1 cellular context compared by ENCODE assay signal in the genomic region with DNA sequence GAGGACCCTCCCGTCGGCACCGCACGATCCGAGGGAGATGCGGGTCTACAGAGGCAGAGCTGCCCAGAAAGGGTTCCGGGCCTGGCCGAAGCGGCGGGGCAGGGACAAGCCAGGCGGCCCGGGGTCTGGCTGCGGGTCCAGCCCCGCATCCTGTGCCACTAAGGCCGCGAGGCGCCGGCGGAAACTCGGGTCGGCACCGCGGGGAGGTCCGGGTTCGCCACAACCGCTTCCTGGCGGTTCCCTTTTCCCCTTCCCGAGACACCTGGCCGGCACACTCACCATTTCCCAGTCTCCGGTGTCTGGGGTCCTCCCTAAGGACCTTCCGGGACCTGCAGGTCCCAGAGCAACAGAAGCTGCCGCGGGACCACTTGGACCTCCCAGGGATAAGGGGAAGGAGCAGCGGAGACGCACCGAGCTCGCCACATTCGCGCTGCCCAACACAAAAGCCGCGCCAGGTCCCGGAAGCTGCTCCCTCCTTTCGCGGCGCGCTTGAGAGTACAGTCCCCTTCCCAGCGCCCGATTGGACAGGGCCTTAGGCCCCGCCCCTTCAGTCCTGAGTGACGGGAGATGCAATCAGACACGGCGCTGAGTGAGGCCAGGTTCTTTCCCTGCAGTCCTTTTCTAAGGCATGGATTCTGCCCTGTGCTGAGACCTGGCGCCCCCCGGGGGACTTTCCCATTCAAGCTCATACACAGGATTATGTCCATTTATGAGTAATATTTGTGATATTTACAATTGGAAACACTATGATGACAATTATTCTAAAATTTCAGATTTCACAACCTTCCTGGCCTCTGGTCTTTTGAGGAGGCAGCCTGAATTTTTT.
TF ChIP-seq lines count a peak whose summit lies in the region.

TSS of gene ZNF670 (minus strand) at position 497 of the 826 bp plus-strand sequence. CDS start at position 282, 215 bp downstream.

TF ChIP-seq in HEK293, 187 proteins besides CTCF, POLR2A, EP300 and RAD21 (continued from another document):
- TF ChIP-seq ZNF362 (tag by site-specific recombination; IDR thresholded peaks at IDR 0.05) = no peak
- TF ChIP-seq ZNF571 (tag by site-specific recombination; IDR thresholded peaks at IDR 0.05) = no peak
- 0 out of 2 replicates have a peak, but pooled peaks have one; percentile 10 for TF ChIP-seq ZBTB48 (tag by site-specific recombination; IDR thresholded peaks at IDR 0.05)
- peak; percentile 80 for TF ChIP-seq ZNF335 (tag by site-specific recombination; conservative IDR thresholded peaks at IDR 0.05)
- no peak for TF ChIP-seq ZNF621 (tag by site-specific recombination; IDR thresholded peaks at IDR 0.05)
- TF ChIP-seq, protein P1, sequence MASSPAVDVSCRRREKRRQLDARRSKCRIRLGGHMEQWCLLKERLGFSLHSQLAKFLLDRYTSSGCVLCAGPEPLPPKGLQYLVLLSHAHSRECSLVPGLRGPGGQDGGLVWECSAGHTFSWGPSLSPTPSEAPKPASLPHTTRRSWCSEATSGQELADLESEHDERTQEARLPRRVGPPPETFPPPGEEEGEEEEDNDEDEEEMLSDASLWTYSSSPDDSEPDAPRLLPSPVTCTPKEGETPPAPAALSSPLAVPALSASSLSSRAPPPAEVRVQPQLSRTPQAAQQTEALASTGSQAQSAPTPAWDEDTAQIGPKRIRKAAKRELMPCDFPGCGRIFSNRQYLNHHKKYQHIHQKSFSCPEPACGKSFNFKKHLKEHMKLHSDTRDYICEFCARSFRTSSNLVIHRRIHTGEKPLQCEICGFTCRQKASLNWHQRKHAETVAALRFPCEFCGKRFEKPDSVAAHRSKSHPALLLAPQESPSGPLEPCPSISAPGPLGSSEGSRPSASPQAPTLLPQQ (tag by site-specific recombination; IDR thresholded peaks at IDR 0.05) = no peak
- TF ChIP-seq MZF1 (tag by site-specific recombination; IDR thresholded peaks at IDR 0.05; ENCODE audit: borderline replicate concordance) = no peak
- TF ChIP-seq, protein P2, sequence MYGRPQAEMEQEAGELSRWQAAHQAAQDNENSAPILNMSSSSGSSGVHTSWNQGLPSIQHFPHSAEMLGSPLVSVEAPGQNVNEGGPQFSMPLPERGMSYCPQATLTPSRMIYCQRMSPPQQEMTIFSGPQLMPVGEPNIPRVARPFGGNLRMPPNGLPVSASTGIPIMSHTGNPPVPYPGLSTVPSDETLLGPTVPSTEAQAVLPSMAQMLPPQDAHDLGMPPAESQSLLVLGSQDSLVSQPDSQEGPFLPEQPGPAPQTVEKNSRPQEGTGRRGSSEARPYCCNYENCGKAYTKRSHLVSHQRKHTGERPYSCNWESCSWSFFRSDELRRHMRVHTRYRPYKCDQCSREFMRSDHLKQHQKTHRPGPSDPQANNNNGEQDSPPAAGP (tag by site-specific recombination; IDR thresholded peaks at IDR 0.05) = no peak
- no peak for TF ChIP-seq ZNF837 (tag by site-specific recombination; IDR thresholded peaks at IDR 0.05)
- TF ChIP-seq ZNF610 (tag by site-specific recombination; IDR thresholded peaks at IDR 0.05; ENCODE audit: borderline replicate concordance) = no peak
- no peak for TF ChIP-seq BCL11B (tag by site-specific recombination; IDR thresholded peaks at IDR 0.05; ENCODE audit: low read depth)
- TF ChIP-seq ZNF138 (tag by site-specific recombination; IDR thresholded peaks at IDR 0.05; ENCODE audit: borderline replicate concordance) = no peak
- peak; percentile 47; the same call in 1 of the 2 replicates for TF ChIP-seq SP3 (tag by site-specific recombination; IDR thresholded peaks at IDR 0.05)
- peak; percentile 47 for TF ChIP-seq ZBTB26 (tag by site-specific recombination; optimal IDR thresholded peaks at IDR 0.05)
- no peak for TF ChIP-seq ZNF174 (tag by site-specific recombination; IDR thresholded peaks at IDR 0.05)
- no peak for TF ChIP-seq ZNF544 (tag by site-specific recombination; IDR thresholded peaks at IDR 0.05)
- TF ChIP-seq ZBTB10 (tag by site-specific recombination; IDR thresholded peaks at IDR 0.05) = no peak
- no peak for TF ChIP-seq ZNF211 (tag by site-specific recombination; IDR thresholded peaks at IDR 0.05; ENCODE audit: low read depth)
- no peak for TF ChIP-seq ZNF221 (tag by site-specific recombination; IDR thresholded peaks at IDR 0.05; ENCODE audit: borderline replicate concordance)
- TF ChIP-seq ZNF341 (tag by site-specific recombination; IDR thresholded peaks at IDR 0.05; ENCODE audit: low read depth) = no peak
- TF ChIP-seq ZSCAN30 (tag by site-specific recombination; IDR thresholded peaks at IDR 0.05) = no peak
- TF ChIP-seq, protein P3, sequence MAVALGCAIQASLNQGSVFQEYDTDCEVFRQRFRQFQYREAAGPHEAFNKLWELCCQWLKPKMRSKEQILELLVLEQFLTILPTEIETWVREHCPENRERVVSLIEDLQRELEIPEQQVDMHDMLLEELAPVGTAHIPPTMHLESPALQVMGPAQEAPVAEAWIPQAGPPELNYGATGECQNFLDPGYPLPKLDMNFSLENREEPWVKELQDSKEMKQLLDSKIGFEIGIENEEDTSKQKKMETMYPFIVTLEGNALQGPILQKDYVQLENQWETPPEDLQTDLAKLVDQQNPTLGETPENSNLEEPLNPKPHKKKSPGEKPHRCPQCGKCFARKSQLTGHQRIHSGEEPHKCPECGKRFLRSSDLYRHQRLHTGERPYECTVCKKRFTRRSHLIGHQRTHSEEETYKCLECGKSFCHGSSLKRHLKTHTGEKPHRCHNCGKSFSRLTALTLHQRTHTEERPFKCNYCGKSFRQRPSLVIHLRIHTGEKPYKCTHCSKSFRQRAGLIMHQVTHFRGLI (tag by site-specific recombination; IDR thresholded peaks at IDR 0.05) = 0 out of 2 replicates have a peak, but pooled peaks have one; percentile 33
- TF ChIP-seq ZNF366 (tag by site-specific recombination; conservative IDR thresholded peaks at IDR 0.05) = peak; percentile 80
- TF ChIP-seq, protein P4, sequence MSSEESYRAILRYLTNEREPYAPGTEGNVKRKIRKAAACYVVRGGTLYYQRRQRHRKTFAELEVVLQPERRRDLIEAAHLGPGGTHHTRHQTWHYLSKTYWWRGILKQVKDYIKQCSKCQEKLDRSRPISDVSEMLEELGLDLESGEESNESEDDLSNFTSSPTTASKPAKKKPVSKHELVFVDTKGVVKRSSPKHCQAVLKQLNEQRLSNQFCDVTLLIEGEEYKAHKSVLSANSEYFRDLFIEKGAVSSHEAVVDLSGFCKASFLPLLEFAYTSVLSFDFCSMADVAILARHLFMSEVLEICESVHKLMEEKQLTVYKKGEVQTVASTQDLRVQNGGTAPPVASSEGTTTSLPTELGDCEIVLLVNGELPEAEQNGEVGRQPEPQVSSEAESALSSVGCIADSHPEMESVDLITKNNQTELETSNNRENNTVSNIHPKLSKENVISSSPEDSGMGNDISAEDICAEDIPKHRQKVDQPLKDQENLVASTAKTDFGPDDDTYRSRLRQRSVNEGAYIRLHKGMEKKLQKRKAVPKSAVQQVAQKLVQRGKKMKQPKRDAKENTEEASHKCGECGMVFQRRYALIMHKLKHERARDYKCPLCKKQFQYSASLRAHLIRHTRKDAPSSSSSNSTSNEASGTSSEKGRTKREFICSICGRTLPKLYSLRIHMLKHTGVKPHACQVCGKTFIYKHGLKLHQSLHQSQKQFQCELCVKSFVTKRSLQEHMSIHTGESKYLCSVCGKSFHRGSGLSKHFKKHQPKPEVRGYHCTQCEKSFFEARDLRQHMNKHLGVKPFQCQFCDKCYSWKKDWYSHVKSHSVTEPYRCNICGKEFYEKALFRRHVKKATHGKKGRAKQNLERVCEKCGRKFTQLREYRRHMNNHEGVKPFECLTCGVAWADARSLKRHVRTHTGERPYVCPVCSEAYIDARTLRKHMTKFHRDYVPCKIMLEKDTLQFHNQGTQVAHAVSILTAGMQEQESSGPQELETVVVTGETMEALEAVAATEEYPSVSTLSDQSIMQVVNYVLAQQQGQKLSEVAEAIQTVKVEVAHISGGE (tag by site-specific recombination; conservative IDR thresholded peaks at IDR 0.05; ENCODE audit: low read depth) = peak; percentile 92
- TF ChIP-seq ZNF274 (IDR thresholded peaks at IDR 0.05; ENCODE audit: low read length) = no peak
- TF ChIP-seq ZNF274 (tag by site-specific recombination; IDR thresholded peaks at IDR 0.05; ENCODE audit: borderline replicate concordance) = no peak
- peak; percentile 79 for TF ChIP-seq SP2 (tag by site-specific recombination; IDR thresholded peaks at IDR 0.05)
- TF ChIP-seq, protein P5, sequence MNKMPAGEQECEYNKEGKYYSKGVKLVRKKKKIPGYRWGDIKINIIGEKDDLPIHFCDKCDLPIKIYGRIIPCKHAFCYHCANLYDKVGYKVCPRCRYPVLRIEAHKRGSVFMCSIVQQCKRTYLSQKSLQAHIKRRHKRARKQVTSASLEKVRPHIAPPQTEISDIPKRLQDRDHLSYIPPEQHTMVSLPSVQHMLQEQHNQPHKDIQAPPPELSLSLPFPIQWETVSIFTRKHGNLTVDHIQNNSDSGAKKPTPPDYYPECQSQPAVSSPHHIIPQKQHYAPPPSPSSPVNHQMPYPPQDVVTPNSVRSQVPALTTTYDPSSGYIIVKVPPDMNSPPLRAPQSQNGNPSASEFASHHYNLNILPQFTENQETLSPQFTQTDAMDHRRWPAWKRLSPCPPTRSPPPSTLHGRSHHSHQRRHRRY (tag by site-specific recombination; IDR thresholded peaks at IDR 0.05) = no peak
- no peak for TF ChIP-seq ZNF510 (tag by site-specific recombination; IDR thresholded peaks at IDR 0.05; ENCODE audit: insufficient replicate concordance)
- TF ChIP-seq ZEB2 (tag by site-specific recombination; IDR thresholded peaks at IDR 0.05) = no peak
